ENCODE assay signal across 8 cellular contexts in genomic region chr19:29587518-29587986, GRCh38. TPM values are rescaled to one million over a fixed set of nuclear protein-coding genes. Genes with fewer than 3 reads are reported as not detected.
DNase-seq lines count a peak whose midpoint lies in the region; ATAC-seq and TF ChIP-seq lines count a peak whose summit lies in the region.

No MANE protein-coding gene starts in this region.

- in situ Hi-C loops in GM13976 (cut with MboI; ENCODE audit: low sequenced_read_pairs, unreplicated experiment) = no loop called here
- in situ Hi-C loops in gastrocnemius medialis (cut with MboI; ENCODE audit: low sequenced_read_pairs in 4 of 4) = no loop called here

- TF ChIP-seq POLR2A in gastrocnemius medialis (IDR thresholded peaks at IDR 0.05) = no peak

- H3K9me3 ChIP-seq in gastrocnemius medialis = no peaks in the 10 kb centered on the region

- no peaks in the 10 kb centered on the region for H3K4me1 ChIP-seq in gastrocnemius medialis

- ATAC-seq in HG02981 (IDR thresholded peaks at IDR 0.05; ENCODE audit: unreplicated experiment) (peak; percentile 93), gastrocnemius medialis (no peak), GM19455 (IDR thresholded peaks at IDR 0.05; ENCODE audit: unreplicated experiment) (no peak)

- DNase-seq in GM13976 (ENCODE audit: low spot score) (peak; percentile 45), mesenteric fat pad (ENCODE audit: low spot score) (peak; percentile 14), gastrocnemius medialis (no peak), GM03348 (ENCODE audit: low spot score) (no peak), NCI-H1105 (lab: John Stamatoyannopoulos, UW) (no peak)
- DNase-seq in activated CD4-positive, alpha-beta T cell treated with anti-CD3 and anti-CD28 coated beads, Interleukin-2, amount 50 U/mL, for 48 hours = peak; percentile 53 to 65

- no peaks in the 10 kb centered on the region for H3K36me3 ChIP-seq in gastrocnemius medialis

- intact Hi-C loops in gastrocnemius medialis (cut with DNase I; ENCODE audit: low total_unique reads) = no loop called here

- no peak overlapping the region for H3K27ac ChIP-seq in gastrocnemius medialis

- H3K4me3 ChIP-seq in gastrocnemius medialis = no peak overlapping the region

- TF ChIP-seq CTCF in GM13976 (IDR thresholded peaks at IDR 0.05; ENCODE audit: borderline replicate concordance, control extremely low read depth, extremely low read depth, insufficient read depth, missing control alignments) = no peak
- TF ChIP-seq CTCF in gastrocnemius medialis (IDR thresholded peaks at IDR 0.05 in 4 of 5, conservative IDR thresholded peaks at IDR 0.05 in 1 of 5) = no peak

- H3K27me3 ChIP-seq in gastrocnemius medialis = peaks cover 0 to 15% (median 7%) of the 10 kb centered on the region in 3 donors

RNA-seq across cellular contexts. Expression of gene POP4, which starts 18.5 kb away (rescaled TPM):
- 57.4 TPM for total RNA-seq in mesenteric fat pad
- total RNA-seq in gastrocnemius medialis = 10 to 100 TPM; 59.9 to 64.5 (median 61.3) TPM

Comparison
In these comparisons a context has a peak if more than half of its experiments do, and no peak if none do; other contexts are left out.
1. DNase-seq: peak in GM13976 (single experiment), activated CD4-positive, alpha-beta T cell treated with anti-CD3 and anti-CD28 coated beads, Interleukin-2, amount 50 U/mL, for 48 hours (2 of 2) and mesenteric fat pad (single experiment); none in gastrocnemius medialis (0 of 2), GM03348 (single experiment) and NCI-H1105 (single experiment).